In the genomic region with DNA sequence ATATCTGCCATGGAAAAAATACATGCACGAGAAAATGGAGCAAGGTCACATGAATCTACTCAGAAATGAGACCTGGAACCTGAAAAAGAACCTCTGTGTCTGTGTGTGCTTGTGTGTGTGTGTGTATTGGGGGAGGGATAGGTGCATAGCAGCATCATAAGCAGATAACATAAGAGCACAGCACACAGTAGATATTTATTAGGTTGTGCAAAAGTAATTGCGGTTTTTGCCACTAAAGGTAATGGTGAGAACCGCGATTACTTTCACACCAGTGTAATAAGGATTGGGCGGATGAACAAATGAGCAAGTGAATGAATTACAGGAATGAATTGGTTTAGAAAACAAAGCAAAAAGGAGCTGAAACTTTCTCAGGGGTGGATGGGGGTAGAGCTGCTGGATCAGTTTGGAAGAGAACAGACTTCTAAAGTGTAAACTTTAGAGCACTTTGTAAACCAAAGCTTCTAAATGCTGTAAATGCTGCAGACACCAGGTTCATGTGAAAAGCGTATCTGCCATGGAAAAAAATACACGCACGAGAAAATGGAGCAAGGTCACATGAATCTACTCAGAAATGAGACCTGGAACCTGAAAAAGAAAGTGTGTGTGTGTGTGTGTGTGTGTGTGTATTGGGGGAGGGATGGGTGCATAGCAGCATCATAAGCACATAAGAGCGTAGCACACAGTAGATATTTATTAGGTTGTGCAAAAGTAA, we compare ENCODE assay signal across 10 cellular contexts.
DNase-seq lines count a peak whose midpoint lies in the region; ATAC-seq, FAIRE-seq and TF ChIP-seq lines count a peak whose summit lies in the region.
"Had no signal": no experiment of that assay in that cellular context is flagged by ENCODE, and none has a peak within 500 bp of the region (broad histone marks: within the 10 kb centered on the region; RNA-seq: fewer than 3 reads in every experiment).

No MANE protein-coding gene starts in this region.

- 76% methylated on average over 3 of the region's 9 CpGs; no CpG with 5 or more reads in 1 of the 2 experiments for WGBS in IMR-90 (ENCODE audit: extremely low coverage in 2 of 2, insufficient read length in 1 of 2), 2 experiments
- WGBS in H1 (ENCODE audit: extremely low coverage in 1 of 2, insufficient coverage in 1 of 2, insufficient read length in 1 of 2, insufficient replicate concordance in 2 of 2, low coverage in 1 of 2, low lambda C conversion rate in 2 of 2, missing lambda C conversion rate in 1 of 2), 2 experiments: 88% methylated on average over 9 of the region's 9 CpGs; no CpG with 5 or more reads in 1 of the 2 experiments

- CTCF ChIA-PET in IMR-90 (lab: Yijun Ruan, JAX): no interaction called here
- CTCF ChIA-PET in H1 (lab: Charles Lee; ENCODE audit: partially characterized antibody): interaction anchor here (0.6 to 1.4 kb wide), 2 partner anchors 112 to 391 kb away, joined by 3 to 4 read pairs; no protein-coding TSS in a partner anchor

- H2AFZ ChIP-seq in IMR-90 (replicated peaks; ENCODE audit: low read length, poor library complexity) (no peak overlapping the region), H1 (ENCODE audit: low read length) (no peak overlapping the region)

- peak overlapping the region; percentile 93 for H2AK9ac ChIP-seq in IMR-90 (replicated peaks; ENCODE audit: low read depth, low read length, poor library complexity)

- H3K4ac ChIP-seq in IMR-90 (ENCODE audit: low read depth, low read length): peak overlapping the region; percentile 97
- peak overlapping the region; percentile 71 for H3K4ac ChIP-seq in H1 (replicated peaks; ENCODE audit: insufficient read length, low read depth, low read length)

- H3K79me2 ChIP-seq in H1 (ENCODE audit: control insufficient read depth in 1 of 2, insufficient read depth in 2 of 2, low read length in 2 of 2): no peaks in the 10 kb centered on the region

- H3K56ac ChIP-seq in IMR-90 (ENCODE audit: extremely low read depth, insufficient read depth, low read length) (peak overlapping the region; percentile 91), H1 (replicated peaks; ENCODE audit: insufficient read length, low read depth, low read length) (no peak overlapping the region)

- dilution Hi-C loops in IMR-90 (cut with HindIII; ENCODE audit: low sequenced_read_pairs, unreplicated experiment): no loop called here

- in situ Hi-C loops in IMR-90 (cut with MboI; ENCODE audit: low sequenced_read_pairs): loop anchor here (5.0 to 10.0 kb wide), 2 partner anchors 247 to 359 kb away; partner anchors contain the start of gene IRF2BP2

- ATAC-seq in GM18868 (IDR thresholded peaks at IDR 0.05; ENCODE audit: unreplicated experiment) (peak; percentile 43), IMR-90 (ENCODE audit: low read depth) (no peak)
- ATAC-seq in activated CD4-positive, CD25-positive, alpha-beta regulatory T cell treated with anti-CD3 and anti-CD28 coated beads, Interleukin-2, amount 50 U/mL, for 24 hours: no peak

- peak overlapping the region; percentile 56 for H2BK12ac ChIP-seq in H1 (ENCODE audit: low read depth, low read length)

- H3K4me3 ChIP-seq in IMR-90 (ENCODE audit: insufficient read depth, low read depth, low read length) (no peak overlapping the region), H1 (ENCODE audit: extremely low read depth in 1 of 4, insufficient read depth in 2 of 4, low read depth in 3 of 4, low read length in 4 of 4) (no peak overlapping the region)

- H3K23ac ChIP-seq in IMR-90 (ENCODE audit: low read depth, low read length) (peak overlapping the region; percentile 92), H1 (ENCODE audit: insufficient read length) (no peak overlapping the region)

- H4K8ac ChIP-seq in IMR-90 (ENCODE audit: low read depth in 2 of 2, low read length in 2 of 2): peak overlapping the region; percentile 68 to 95; a peak in 3 of 4 replicates
- H4K8ac ChIP-seq in H1 (ENCODE audit: extremely low read depth, insufficient read depth, low read length): no peak overlapping the region

- no peaks in the 10 kb centered on the region for H3K9me3 ChIP-seq in IMR-90 (ENCODE audit: control insufficient read depth, insufficient read depth, low read length)
- H3K9me3 ChIP-seq in H1 (ENCODE audit: insufficient read depth in 2 of 2, low read depth in 1 of 2, low read length in 1 of 2): no peaks in the 10 kb centered on the region

- H4K91ac ChIP-seq in IMR-90 (ENCODE audit: insufficient read depth, low read depth, low read length) (peak overlapping the region; percentile 95), H1 (replicated peaks; ENCODE audit: insufficient read length, low read length) (peak overlapping the region; percentile 84)

- H3K27me3 ChIP-seq in IMR-90 (ENCODE audit: control insufficient read depth, insufficient read depth, low read length) (no peaks in the 10 kb centered on the region), H1 (replicated peaks in 1 of 4; ENCODE audit: control insufficient read depth in 3 of 4, extremely low read depth in 1 of 4, insufficient read depth in 3 of 4, low read length in 3 of 4) (peaks cover 0 to 4% (median 1%) of the 10 kb centered on the region in 4 experiments; a peak in 3 of 7 replicates)

- FAIRE-seq in H1 (lab: Jason Lieb, UNC): no peak

- H2AK5ac ChIP-seq in IMR-90 (ENCODE audit: low read depth, low read length) (peak overlapping the region; percentile 89; the same call in 1 of the 2 replicates), H1 (ENCODE audit: low read depth, low read length) (peak overlapping the region; percentile 71; the same call in 1 of the 2 replicates)

- no TSS peak for BruUV-seq in IMR-90 (replicated peaks; lab: Mats Ljungman, UMichigan)

- H3K14ac ChIP-seq in IMR-90 (replicated peaks; ENCODE audit: low read depth, low read length): peak overlapping the region; percentile 88
- H3K14ac ChIP-seq in H1 (ENCODE audit: insufficient read length): no peak overlapping the region

- H3K4me2 ChIP-seq in IMR-90 (ENCODE audit: low read depth, low read length) (0 out of 2 replicates have a peak overlapping the region, but pooled peaks have one; percentile 1), H1 (ENCODE audit: insufficient read depth in 1 of 2, low read depth in 2 of 2, low read length in 2 of 2) (no peak overlapping the region)

- peak overlapping the region; percentile 77 for H3K18ac ChIP-seq in IMR-90 (ENCODE audit: low read depth, low read length)
- H3K18ac ChIP-seq in H1 (ENCODE audit: extremely low read depth, low read length): peak overlapping the region; percentile 72

- peak overlapping the region; percentile 96 for H2BK20ac ChIP-seq in IMR-90 (ENCODE audit: low read depth, low read length)
- peak overlapping the region; percentile 74 for H2BK20ac ChIP-seq in H1 (ENCODE audit: low read length)

- intact Hi-C loops in IMR-90 (cut with micrococcal nuclease): loop anchor here (2.0 kb wide), 3 partner anchors 111 to 361 kb away; partner anchors contain the start of gene IRF2BP2

- H3K4me1 ChIP-seq in IMR-90 (ENCODE audit: control insufficient read depth, insufficient read depth, low read length) (peaks cover 39% of the 10 kb centered on the region), H1 (replicated peaks in 1 of 4; ENCODE audit: control insufficient read depth in 3 of 4, insufficient read depth in 4 of 4, low read length in 3 of 4) (peaks cover 8 to 31% (median 27%) of the 10 kb centered on the region in 4 experiments)

- H2BK120ac ChIP-seq in IMR-90 (ENCODE audit: low read depth, low read length): peak overlapping the region; percentile 96
- H2BK120ac ChIP-seq in H1 (replicated peaks; ENCODE audit: low read depth, low read length): peak overlapping the region; percentile 52

- H4K20me1 ChIP-seq in IMR-90 (ENCODE audit: insufficient read depth, low read length) (no peaks in the 10 kb centered on the region), H1 (replicated peaks in 1 of 2; ENCODE audit: control insufficient read depth in 1 of 2, insufficient read depth in 2 of 2, low read length in 2 of 2) (no peaks in the 10 kb centered on the region)

- H3K79me1 ChIP-seq in IMR-90 (ENCODE audit: low read depth in 1 of 2, low read length in 2 of 2) (0 out of 4 replicates have a peak, but pooled peaks cover 0 to 2% of the 10 kb centered on the region in 2 experiments), H1 (ENCODE audit: low read depth, low read length) (no peaks in the 10 kb centered on the region)

- TF ChIP-seq CTCF in IMR-90 (conservative IDR thresholded peaks at IDR 0.05; ENCODE audit: low read depth, low read length): no peak
- TF ChIP-seq CTCF in H1 (IDR thresholded peaks at IDR 0.05; ENCODE audit: control extremely low read depth in 1 of 3, insufficient read depth in 1 of 3, low read depth in 1 of 3, low read length in 3 of 3): no peak

- H3K9ac ChIP-seq in IMR-90 (ENCODE audit: low read depth, low read length): peak overlapping the region; percentile 74
- no peak overlapping the region for H3K9ac ChIP-seq in H1 (replicated peaks in 1 of 4; ENCODE audit: extremely low read depth in 1 of 4, low read depth in 3 of 4, low read length in 3 of 4)

- H4K5ac ChIP-seq in IMR-90 (ENCODE audit: low read depth, low read length) (peak overlapping the region; percentile 61), H1 (ENCODE audit: insufficient read length, low read depth, low read length) (no peak overlapping the region)

- H3K23me2 ChIP-seq in H1 (ENCODE audit: low read depth, low read length): no peaks in the 10 kb centered on the region; the same call in none of the 2 replicates

- no peaks in the 10 kb centered on the region for H3K36me3 ChIP-seq in IMR-90 (ENCODE audit: control insufficient read depth, insufficient read depth, low read length)
- H3K36me3 ChIP-seq in H1 (ENCODE audit: control insufficient read depth in 2 of 4, insufficient read depth in 4 of 4, low read length in 3 of 4): no peaks in the 10 kb centered on the region

- TF ChIP-seq EP300 in H1 (IDR thresholded peaks at IDR 0.05; ENCODE audit: borderline replicate concordance in 1 of 2, low read depth in 2 of 2, low read length in 2 of 2): no peak

- peak overlapping the region; percentile 83; the same call in 2 of the 3 replicates for H2BK15ac ChIP-seq in IMR-90 (ENCODE audit: low read depth, low read length)
- no peak overlapping the region for H2BK15ac ChIP-seq in H1 (ENCODE audit: low read length)

- POLR2A ChIA-PET in IMR-90 (lab: Charles Lee; ENCODE audit: unreplicated experiment) (interaction anchor here (1.0 kb wide), 1 partner anchor 9 kb away, joined by 3 read pairs; no protein-coding TSS in a partner anchor), H1 (lab: Charles Lee; ENCODE audit: partially characterized antibody) (interaction anchor here (0.7 to 3.4 kb wide), 4 partner anchors 14 to 18 kb away, joined by 3 to 43 read pairs (median 4); no protein-coding TSS in a partner anchor)

- DNase-seq in IMR-90 (no peak), H1 (ENCODE audit: low read depth in 1 of 2, low spot score in 2 of 2) (peak in 1 of 2 experiments; percentile 29), renal cortical epithelial cell (ENCODE audit: low read depth) (peak; percentile 74), OCI-M2 (lab: John Stamatoyannopoulos, UW; ENCODE audit: unreplicated experiment) (no peak), D341Med (ENCODE audit: low spot score) (no peak), NCI-H1417 (lab: John Stamatoyannopoulos, UW) (no peak)
- DNase-seq: activated effector memory CD4-positive, alpha-beta T cell treated with anti-CD3 and anti-CD28 coated beads, Interleukin-2, amount 50 U/mL, for 16 hours; NCI-H187 treated with DMSO at 0.1 percent for 48 hours had no signal

- H3K9me1 ChIP-seq in IMR-90 (ENCODE audit: insufficient read depth, low read length): peaks cover 28% of the 10 kb centered on the region

- H2BK5ac ChIP-seq in IMR-90 (ENCODE audit: low read depth, low read length, poor library complexity, severe bottlenecking) (peak overlapping the region; percentile 93), H1 (ENCODE audit: low read depth, low read length) (peak overlapping the region; percentile 54; the same call in 1 of the 2 replicates)

- TF ChIP-seq POLR2A in IMR-90 (IDR thresholded peaks at IDR 0.05; ENCODE audit: low read depth, low read length) (no peak; the same call in 1 of the 2 replicates), H1 (IDR thresholded peaks at IDR 0.05; ENCODE audit: control extremely low read depth in 1 of 2, low read depth in 2 of 2, low read length in 2 of 2) (no peak)

- no peak for TF ChIP-seq RAD21 in IMR-90 (IDR thresholded peaks at IDR 0.05; ENCODE audit: low read length)
- no peak for TF ChIP-seq RAD21 in H1 (IDR thresholded peaks at IDR 0.05 in 1 of 2, conservative IDR thresholded peaks at IDR 0.05 in 1 of 2; ENCODE audit: low read depth in 2 of 2, low read length in 2 of 2)

- peak overlapping the region; percentile 95 for H3K27ac ChIP-seq in IMR-90 (ENCODE audit: insufficient read depth, low read length)
- H3K27ac ChIP-seq in H1 (ENCODE audit: low read depth, low read length): peak overlapping the region; percentile 12; the same call in 1 of the 2 replicates
